22 cellular contexts compared by ENCODE assay signal in genomic region chr11:62034045-62034355, GRCh38.
"Had no signal": no experiment of that assay in that cellular context is flagged by ENCODE, and none has a peak within 500 bp of the region (broad histone marks: within the 10 kb centered on the region; RNA-seq: fewer than 3 reads in every experiment).

No MANE protein-coding gene starts in this region.

- H3K36me3 Mint-ChIP-seq: activated naive CD4-positive, alpha-beta T cell treated with anti-CD3 and anti-CD28 coated beads, Interleukin-2, amount 50 U/mL, for 24 hours; brain; neural progenitor cell had no signal

- H3K27me3 ChIP-seq: gastroesophageal sphincter, neural progenitor cell, spleen, upper lobe of left lung had no signal

- H3K4me1 Mint-ChIP-seq: brain, neural progenitor cell had no signal

- H3K36me3 ChIP-seq: gastroesophageal sphincter, neural progenitor cell, spleen, upper lobe of left lung, WERI-Rb-1 had no signal

- H2AFZ ChIP-seq: neural progenitor cell had no signal

- H3K27me3 Mint-ChIP-seq: activated naive CD4-positive, alpha-beta T cell treated with anti-CD3 and anti-CD28 coated beads, Interleukin-2, amount 50 U/mL, for 24 hours; progenitor cell of endocrine pancreas had no signal

- DNase-seq: activated CD4-positive, alpha-beta T cell treated with anti-CD3 and anti-CD28 coated beads, Interleukin-2, amount 10 ng/mL, durations not matched to agents 7 days and 5 days; activated CD4-positive, CD25-positive, alpha-beta regulatory T cell treated with anti-CD3 and anti-CD28 coated beads, Interleukin-2, amount 50 U/mL, for 72 hours; activated CD8-positive, alpha-beta T cell treated with anti-CD3 and anti-CD28 coated beads, Interleukin-2, amount 10 ng/mL, durations not matched to agents 7 days and 5 days; activated gamma-delta T cell treated with Interleukin-2 at 50 U/mL for 16 hours; activated T-cell treated with anti-CD3 and anti-CD28 coated beads, Interleukin-2, amount 50 U/mL, for 1 hour; aorta; caudate nucleus; effector memory CD4-positive, alpha-beta T cell; hypothalamus; left ventricle myocardium superior; midbrain; retina; spleen; stimulated activated CD4-positive, alpha-beta T cell treated with anti-CD3 and anti-CD28 coated beads, Interleukin-4, amount 100 ng/mL, for 1 hour; stimulated activated naive CD4-positive, alpha-beta T cell treated with Interleukin-2 at 50 U/mL for 16 hours had no signal

- H3K27ac Mint-ChIP-seq: activated CD4-positive, alpha-beta T cell treated with anti-CD3 and anti-CD28 coated beads, Interleukin-2, amount 10 ng/mL, durations not matched to agents 7 days and 5 days; activated CD8-positive, alpha-beta T cell treated with anti-CD3 and anti-CD28 coated beads, Interleukin-2, amount 10 ng/mL, durations not matched to agents 7 days and 5 days; activated naive CD4-positive, alpha-beta T cell treated with anti-CD3 and anti-CD28 coated beads, Interleukin-2, amount 50 U/mL, for 24 hours; brain; neural progenitor cell; progenitor cell of endocrine pancreas had no signal

- H3K9me3 ChIP-seq: gastroesophageal sphincter, upper lobe of left lung had no signal

- H3K4me1 ChIP-seq: gastroesophageal sphincter, neural progenitor cell, upper lobe of left lung had no signal

- H3K4me3 ChIP-seq: gastroesophageal sphincter, neural progenitor cell, upper lobe of left lung had no signal

- ATAC-seq: activated CD8-positive, alpha-beta T cell treated with anti-CD3 and anti-CD28 coated beads, Interleukin-2, amount 10 ng/mL, durations not matched to agents 7 days and 5 days; gastroesophageal sphincter had no signal

- H3K4me3 Mint-ChIP-seq: activated CD4-positive, alpha-beta T cell treated with anti-CD3 and anti-CD28 coated beads, Interleukin-2, amount 10 ng/mL, durations not matched to agents 7 days and 5 days; activated CD8-positive, alpha-beta T cell treated with anti-CD3 and anti-CD28 coated beads, Interleukin-2, amount 10 ng/mL, durations not matched to agents 7 days and 5 days; activated naive CD4-positive, alpha-beta T cell treated with anti-CD3 and anti-CD28 coated beads, Interleukin-2, amount 50 U/mL, for 24 hours; brain; neural progenitor cell had no signal

- H3K4me2 ChIP-seq: neural progenitor cell had no signal

- H3K27ac ChIP-seq: gastroesophageal sphincter, neural progenitor cell, WERI-Rb-1 had no signal
